Comparison of ENCODE assay signal across 3 cellular contexts in the genomic region with DNA sequence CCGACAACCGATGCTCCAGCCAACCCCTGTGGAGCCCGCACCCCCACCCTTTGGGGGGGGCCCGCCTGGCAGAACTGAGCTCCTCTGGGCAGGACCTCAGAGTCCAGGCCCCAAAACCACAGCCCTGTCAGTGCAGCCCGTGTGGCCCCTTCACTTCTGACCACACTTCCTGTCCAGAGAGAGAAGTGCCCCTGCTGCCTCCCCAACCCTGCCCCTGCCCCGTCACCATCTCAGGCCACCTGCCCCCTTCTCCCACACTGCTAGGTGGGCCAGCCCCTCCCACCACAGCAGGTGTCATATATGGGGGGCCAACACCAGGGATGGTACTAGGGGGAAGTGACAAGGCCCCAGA.
TF ChIP-seq lines count a peak whose summit lies in the region.

No MANE protein-coding gene starts in this region.

TF ChIP-seq in liver, 16 proteins besides CTCF, POLR2A, EP300 and RAD21:
- TF ChIP-seq GABPA (IDR thresholded peaks at IDR 0.05 in 1 of 2, conservative IDR thresholded peaks at IDR 0.05 in 1 of 2) (no peak), FOXA2 (IDR thresholded peaks at IDR 0.05) (no peak), HNF4G (IDR thresholded peaks at IDR 0.05) (no peak)

TF ChIP-seq in HepG2, 621 proteins besides CTCF, POLR2A, EP300 and RAD21:
- TF ChIP-seq, protein P1, sequence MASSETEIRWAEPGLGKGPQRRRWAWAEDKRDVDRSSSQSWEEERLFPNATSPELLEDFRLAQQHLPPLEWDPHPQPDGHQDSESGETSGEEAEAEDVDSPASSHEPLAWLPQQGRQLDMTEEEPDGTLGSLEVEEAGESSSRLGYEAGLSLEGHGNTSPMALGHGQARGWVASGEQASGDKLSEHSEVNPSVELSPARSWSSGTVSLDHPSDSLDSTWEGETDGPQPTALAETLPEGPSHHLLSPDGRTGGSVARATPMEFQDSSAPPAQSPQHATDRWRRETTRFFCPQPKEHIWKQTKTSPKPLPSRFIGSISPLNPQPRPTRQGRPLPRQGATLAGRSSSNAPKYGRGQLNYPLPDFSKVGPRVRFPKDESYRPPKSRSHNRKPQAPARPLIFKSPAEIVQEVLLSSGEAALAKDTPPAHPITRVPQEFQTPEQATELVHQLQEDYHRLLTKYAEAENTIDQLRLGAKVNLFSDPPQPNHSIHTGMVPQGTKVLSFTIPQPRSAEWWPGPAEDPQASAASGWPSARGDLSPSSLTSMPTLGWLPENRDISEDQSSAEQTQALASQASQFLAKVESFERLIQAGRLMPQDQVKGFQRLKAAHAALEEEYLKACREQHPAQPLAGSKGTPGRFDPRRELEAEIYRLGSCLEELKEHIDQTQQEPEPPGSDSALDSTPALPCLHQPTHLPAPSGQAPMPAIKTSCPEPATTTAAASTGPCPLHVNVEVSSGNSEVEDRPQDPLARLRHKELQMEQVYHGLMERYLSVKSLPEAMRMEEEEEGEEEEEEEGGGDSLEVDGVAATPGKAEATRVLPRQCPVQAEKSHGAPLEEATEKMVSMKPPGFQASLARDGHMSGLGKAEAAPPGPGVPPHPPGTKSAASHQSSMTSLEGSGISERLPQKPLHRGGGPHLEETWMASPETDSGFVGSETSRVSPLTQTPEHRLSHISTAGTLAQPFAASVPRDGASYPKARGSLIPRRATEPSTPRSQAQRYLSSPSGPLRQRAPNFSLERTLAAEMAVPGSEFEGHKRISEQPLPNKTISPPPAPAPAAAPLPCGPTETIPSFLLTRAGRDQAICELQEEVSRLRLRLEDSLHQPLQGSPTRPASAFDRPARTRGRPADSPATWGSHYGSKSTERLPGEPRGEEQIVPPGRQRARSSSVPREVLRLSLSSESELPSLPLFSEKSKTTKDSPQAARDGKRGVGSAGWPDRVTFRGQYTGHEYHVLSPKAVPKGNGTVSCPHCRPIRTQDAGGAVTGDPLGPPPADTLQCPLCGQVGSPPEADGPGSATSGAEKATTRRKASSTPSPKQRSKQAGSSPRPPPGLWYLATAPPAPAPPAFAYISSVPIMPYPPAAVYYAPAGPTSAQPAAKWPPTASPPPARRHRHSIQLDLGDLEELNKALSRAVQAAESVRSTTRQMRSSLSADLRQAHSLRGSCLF (CRISPR knock-in tag; IDR thresholded peaks at IDR 0.05; ENCODE audit: borderline replicate concordance): no peak
- TF ChIP-seq ZNF329 (CRISPR knock-in tag; IDR thresholded peaks at IDR 0.05; ENCODE audit: low read depth) (no peak), ZMYM2 (CRISPR knock-in tag; IDR thresholded peaks at IDR 0.05) (no peak), HIVEP1 (CRISPR knock-in tag; IDR thresholded peaks at IDR 0.05) (no peak), ZSCAN9 (CRISPR knock-in tag; IDR thresholded peaks at IDR 0.05; ENCODE audit: borderline replicate concordance) (no peak), BHLHE40 (IDR thresholded peaks at IDR 0.05; ENCODE audit: low read length) (no peak), MAF1 (CRISPR knock-in tag; IDR thresholded peaks at IDR 0.05; ENCODE audit: borderline replicate concordance) (no peak)
- TF ChIP-seq, protein P2, sequence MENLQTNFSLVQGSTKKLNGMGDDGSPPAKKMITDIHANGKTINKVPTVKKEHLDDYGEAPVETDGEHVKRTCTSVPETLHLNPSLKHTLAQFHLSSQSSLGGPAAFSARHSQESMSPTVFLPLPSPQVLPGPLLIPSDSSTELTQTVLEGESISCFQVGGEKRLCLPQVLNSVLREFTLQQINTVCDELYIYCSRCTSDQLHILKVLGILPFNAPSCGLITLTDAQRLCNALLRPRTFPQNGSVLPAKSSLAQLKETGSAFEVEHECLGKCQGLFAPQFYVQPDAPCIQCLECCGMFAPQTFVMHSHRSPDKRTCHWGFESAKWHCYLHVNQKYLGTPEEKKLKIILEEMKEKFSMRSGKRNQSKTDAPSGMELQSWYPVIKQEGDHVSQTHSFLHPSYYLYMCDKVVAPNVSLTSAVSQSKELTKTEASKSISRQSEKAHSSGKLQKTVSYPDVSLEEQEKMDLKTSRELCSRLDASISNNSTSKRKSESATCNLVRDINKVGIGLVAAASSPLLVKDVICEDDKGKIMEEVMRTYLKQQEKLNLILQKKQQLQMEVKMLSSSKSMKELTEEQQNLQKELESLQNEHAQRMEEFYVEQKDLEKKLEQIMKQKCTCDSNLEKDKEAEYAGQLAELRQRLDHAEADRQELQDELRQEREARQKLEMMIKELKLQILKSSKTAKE (CRISPR knock-in tag; IDR thresholded peaks at IDR 0.05; ENCODE audit: borderline replicate concordance): no peak
- TF ChIP-seq, protein P3, sequence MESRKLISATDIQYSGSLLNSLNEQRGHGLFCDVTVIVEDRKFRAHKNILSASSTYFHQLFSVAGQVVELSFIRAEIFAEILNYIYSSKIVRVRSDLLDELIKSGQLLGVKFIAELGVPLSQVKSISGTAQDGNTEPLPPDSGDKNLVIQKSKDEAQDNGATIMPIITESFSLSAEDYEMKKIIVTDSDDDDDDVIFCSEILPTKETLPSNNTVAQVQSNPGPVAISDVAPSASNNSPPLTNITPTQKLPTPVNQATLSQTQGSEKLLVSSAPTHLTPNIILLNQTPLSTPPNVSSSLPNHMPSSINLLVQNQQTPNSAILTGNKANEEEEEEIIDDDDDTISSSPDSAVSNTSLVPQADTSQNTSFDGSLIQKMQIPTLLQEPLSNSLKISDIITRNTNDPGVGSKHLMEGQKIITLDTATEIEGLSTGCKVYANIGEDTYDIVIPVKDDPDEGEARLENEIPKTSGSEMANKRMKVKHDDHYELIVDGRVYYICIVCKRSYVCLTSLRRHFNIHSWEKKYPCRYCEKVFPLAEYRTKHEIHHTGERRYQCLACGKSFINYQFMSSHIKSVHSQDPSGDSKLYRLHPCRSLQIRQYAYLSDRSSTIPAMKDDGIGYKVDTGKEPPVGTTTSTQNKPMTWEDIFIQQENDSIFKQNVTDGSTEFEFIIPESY (CRISPR knock-in tag; IDR thresholded peaks at IDR 0.05): no peak
- TF ChIP-seq, protein P4, sequence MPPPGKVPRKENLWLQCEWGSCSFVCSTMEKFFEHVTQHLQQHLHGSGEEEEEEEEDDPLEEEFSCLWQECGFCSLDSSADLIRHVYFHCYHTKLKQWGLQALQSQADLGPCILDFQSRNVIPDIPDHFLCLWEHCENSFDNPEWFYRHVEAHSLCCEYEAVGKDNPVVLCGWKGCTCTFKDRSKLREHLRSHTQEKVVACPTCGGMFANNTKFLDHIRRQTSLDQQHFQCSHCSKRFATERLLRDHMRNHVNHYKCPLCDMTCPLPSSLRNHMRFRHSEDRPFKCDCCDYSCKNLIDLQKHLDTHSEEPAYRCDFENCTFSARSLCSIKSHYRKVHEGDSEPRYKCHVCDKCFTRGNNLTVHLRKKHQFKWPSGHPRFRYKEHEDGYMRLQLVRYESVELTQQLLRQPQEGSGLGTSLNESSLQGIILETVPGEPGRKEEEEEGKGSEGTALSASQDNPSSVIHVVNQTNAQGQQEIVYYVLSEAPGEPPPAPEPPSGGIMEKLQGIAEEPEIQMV (CRISPR knock-in tag; IDR thresholded peaks at IDR 0.05; ENCODE audit: low read depth): no peak

TF ChIP-seq in H1, 55 proteins besides CTCF, POLR2A, EP300 and RAD21:
- no peak for TF ChIP-seq POLR2AphosphoS5 (IDR thresholded peaks at IDR 0.05; ENCODE audit: low read depth, low read length)
- TF ChIP-seq CBX8 (IDR thresholded peaks at IDR 0.05; ENCODE audit: borderline replicate concordance, low read depth, low read length): no peak
- no peak for TF ChIP-seq CREB1 (IDR thresholded peaks at IDR 0.05)
- TF ChIP-seq, protein P5, sequence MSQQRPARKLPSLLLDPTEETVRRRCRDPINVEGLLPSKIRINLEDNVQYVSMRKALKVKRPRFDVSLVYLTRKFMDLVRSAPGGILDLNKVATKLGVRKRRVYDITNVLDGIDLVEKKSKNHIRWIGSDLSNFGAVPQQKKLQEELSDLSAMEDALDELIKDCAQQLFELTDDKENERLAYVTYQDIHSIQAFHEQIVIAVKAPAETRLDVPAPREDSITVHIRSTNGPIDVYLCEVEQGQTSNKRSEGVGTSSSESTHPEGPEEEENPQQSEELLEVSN (IDR thresholded peaks at IDR 0.05): no peak
